In the genomic region with DNA sequence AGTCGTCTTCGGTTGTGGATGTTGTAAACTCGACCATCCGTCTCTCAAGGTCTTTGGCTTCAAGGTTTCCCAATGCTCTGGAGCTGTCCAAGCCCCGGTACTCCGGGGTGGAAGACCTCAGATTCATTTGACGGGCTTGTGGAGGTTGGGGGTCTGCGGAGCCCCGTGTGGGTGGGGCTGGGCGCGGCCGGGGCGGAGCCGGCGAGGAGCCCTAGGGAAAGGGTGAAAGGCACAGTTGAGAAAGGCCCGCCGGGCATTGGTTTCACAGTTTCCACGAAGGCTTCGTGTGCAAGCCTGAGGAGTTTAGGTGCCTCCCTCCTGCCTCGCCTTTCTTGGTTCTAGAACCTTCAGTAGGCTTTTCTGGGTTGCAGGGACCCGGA, we compare ENCODE assay signal across 2 cellular contexts.
TF ChIP-seq lines count a peak whose summit lies in the region.

No MANE protein-coding gene starts in this region.

TF ChIP-seq in GM12878, 131 proteins besides CTCF, POLR2A, EP300 and RAD21 (continued from another document and continues in another):
- TF ChIP-seq NBN (IDR thresholded peaks at IDR 0.05) (0 out of 2 replicates have a peak, but pooled peaks have one; percentile 3), TBL1XR1 (IDR thresholded peaks at IDR 0.05; ENCODE audit: low read depth, low read length) (no peak), RB1 (IDR thresholded peaks at IDR 0.05; ENCODE audit: borderline replicate concordance) (no peak), SPI1 (IDR thresholded peaks at IDR 0.05; ENCODE audit: borderline replicate concordance, insufficient read depth, low read depth, low read length) (no peak), RFX5 (IDR thresholded peaks at IDR 0.05; ENCODE audit: low read depth, low read length) (no peak), ASH2L (IDR thresholded peaks at IDR 0.05; ENCODE audit: borderline replicate concordance, low read depth) (peak; percentile 21; the same call in 1 of the 2 replicates), KDM1A (IDR thresholded peaks at IDR 0.05; ENCODE audit: borderline replicate concordance) (no peak)
- TF ChIP-seq, protein P1, sequence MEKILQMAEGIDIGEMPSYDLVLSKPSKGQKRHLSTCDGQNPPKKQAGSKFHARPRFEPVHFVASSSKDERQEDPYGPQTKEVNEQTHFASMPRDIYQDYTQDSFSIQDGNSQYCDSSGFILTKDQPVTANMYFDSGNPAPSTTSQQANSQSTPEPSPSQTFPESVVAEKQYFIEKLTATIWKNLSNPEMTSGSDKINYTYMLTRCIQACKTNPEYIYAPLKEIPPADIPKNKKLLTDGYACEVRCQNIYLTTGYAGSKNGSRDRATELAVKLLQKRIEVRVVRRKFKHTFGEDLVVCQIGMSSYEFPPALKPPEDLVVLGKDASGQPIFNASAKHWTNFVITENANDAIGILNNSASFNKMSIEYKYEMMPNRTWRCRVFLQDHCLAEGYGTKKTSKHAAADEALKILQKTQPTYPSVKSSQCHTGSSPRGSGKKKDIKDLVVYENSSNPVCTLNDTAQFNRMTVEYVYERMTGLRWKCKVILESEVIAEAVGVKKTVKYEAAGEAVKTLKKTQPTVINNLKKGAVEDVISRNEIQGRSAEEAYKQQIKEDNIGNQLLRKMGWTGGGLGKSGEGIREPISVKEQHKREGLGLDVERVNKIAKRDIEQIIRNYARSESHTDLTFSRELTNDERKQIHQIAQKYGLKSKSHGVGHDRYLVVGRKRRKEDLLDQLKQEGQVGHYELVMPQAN (conservative IDR thresholded peaks at IDR 0.05) = no peak
- TF ChIP-seq, protein P2, sequence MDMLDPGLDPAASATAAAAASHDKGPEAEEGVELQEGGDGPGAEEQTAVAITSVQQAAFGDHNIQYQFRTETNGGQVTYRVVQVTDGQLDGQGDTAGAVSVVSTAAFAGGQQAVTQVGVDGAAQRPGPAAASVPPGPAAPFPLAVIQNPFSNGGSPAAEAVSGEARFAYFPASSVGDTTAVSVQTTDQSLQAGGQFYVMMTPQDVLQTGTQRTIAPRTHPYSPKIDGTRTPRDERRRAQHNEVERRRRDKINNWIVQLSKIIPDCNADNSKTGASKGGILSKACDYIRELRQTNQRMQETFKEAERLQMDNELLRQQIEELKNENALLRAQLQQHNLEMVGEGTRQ (IDR thresholded peaks at IDR 0.05; ENCODE audit: borderline replicate concordance, low read depth, low read length) = no peak
- TF ChIP-seq, protein P3, sequence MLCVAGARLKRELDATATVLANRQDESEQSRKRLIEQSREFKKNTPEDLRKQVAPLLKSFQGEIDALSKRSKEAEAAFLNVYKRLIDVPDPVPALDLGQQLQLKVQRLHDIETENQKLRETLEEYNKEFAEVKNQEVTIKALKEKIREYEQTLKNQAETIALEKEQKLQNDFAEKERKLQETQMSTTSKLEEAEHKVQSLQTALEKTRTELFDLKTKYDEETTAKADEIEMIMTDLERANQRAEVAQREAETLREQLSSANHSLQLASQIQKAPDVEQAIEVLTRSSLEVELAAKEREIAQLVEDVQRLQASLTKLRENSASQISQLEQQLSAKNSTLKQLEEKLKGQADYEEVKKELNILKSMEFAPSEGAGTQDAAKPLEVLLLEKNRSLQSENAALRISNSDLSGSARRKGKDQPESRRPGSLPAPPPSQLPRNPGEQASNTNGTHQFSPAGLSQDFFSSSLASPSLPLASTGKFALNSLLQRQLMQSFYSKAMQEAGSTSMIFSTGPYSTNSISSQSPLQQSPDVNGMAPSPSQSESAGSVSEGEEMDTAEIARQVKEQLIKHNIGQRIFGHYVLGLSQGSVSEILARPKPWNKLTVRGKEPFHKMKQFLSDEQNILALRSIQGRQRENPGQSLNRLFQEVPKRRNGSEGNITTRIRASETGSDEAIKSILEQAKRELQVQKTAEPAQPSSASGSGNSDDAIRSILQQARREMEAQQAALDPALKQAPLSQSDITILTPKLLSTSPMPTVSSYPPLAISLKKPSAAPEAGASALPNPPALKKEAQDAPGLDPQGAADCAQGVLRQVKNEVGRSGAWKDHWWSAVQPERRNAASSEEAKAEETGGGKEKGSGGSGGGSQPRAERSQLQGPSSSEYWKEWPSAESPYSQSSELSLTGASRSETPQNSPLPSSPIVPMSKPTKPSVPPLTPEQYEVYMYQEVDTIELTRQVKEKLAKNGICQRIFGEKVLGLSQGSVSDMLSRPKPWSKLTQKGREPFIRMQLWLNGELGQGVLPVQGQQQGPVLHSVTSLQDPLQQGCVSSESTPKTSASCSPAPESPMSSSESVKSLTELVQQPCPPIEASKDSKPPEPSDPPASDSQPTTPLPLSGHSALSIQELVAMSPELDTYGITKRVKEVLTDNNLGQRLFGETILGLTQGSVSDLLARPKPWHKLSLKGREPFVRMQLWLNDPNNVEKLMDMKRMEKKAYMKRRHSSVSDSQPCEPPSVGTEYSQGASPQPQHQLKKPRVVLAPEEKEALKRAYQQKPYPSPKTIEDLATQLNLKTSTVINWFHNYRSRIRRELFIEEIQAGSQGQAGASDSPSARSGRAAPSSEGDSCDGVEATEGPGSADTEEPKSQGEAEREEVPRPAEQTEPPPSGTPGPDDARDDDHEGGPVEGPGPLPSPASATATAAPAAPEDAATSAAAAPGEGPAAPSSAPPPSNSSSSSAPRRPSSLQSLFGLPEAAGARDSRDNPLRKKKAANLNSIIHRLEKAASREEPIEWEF (IDR thresholded peaks at IDR 0.05; ENCODE audit: insufficient replicate concordance, low read depth, low read length) = no peak
- TF ChIP-seq, protein P4, sequence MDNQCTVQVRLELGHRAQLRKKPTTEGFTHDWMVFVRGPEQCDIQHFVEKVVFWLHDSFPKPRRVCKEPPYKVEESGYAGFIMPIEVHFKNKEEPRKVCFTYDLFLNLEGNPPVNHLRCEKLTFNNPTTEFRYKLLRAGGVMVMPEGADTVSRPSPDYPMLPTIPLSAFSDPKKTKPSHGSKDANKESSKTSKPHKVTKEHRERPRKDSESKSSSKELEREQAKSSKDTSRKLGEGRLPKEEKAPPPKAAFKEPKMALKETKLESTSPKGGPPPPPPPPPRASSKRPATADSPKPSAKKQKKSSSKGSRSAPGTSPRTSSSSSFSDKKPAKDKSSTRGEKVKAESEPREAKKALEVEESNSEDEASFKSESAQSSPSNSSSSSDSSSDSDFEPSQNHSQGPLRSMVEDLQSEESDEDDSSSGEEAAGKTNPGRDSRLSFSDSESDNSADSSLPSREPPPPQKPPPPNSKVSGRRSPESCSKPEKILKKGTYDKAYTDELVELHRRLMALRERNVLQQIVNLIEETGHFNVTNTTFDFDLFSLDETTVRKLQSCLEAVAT (IDR thresholded peaks at IDR 0.05) = peak; percentile 33; the same call in 1 of the 2 replicates
- TF ChIP-seq, protein P5, sequence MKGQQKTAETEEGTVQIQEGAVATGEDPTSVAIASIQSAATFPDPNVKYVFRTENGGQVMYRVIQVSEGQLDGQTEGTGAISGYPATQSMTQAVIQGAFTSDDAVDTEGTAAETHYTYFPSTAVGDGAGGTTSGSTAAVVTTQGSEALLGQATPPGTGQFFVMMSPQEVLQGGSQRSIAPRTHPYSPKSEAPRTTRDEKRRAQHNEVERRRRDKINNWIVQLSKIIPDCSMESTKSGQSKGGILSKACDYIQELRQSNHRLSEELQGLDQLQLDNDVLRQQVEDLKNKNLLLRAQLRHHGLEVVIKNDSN (IDR thresholded peaks at IDR 0.05; ENCODE audit: borderline replicate concordance, extremely low read length, insufficient read depth, low read depth, low read length) = no peak

TF ChIP-seq in liver, 16 proteins besides CTCF, POLR2A, EP300 and RAD21 (continued from another document):
- TF ChIP-seq, protein P6, sequence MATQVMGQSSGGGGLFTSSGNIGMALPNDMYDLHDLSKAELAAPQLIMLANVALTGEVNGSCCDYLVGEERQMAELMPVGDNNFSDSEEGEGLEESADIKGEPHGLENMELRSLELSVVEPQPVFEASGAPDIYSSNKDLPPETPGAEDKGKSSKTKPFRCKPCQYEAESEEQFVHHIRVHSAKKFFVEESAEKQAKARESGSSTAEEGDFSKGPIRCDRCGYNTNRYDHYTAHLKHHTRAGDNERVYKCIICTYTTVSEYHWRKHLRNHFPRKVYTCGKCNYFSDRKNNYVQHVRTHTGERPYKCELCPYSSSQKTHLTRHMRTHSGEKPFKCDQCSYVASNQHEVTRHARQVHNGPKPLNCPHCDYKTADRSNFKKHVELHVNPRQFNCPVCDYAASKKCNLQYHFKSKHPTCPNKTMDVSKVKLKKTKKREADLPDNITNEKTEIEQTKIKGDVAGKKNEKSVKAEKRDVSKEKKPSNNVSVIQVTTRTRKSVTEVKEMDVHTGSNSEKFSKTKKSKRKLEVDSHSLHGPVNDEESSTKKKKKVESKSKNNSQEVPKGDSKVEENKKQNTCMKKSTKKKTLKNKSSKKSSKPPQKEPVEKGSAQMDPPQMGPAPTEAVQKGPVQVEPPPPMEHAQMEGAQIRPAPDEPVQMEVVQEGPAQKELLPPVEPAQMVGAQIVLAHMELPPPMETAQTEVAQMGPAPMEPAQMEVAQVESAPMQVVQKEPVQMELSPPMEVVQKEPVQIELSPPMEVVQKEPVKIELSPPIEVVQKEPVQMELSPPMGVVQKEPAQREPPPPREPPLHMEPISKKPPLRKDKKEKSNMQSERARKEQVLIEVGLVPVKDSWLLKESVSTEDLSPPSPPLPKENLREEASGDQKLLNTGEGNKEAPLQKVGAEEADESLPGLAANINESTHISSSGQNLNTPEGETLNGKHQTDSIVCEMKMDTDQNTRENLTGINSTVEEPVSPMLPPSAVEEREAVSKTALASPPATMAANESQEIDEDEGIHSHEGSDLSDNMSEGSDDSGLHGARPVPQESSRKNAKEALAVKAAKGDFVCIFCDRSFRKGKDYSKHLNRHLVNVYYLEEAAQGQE (IDR thresholded peaks at IDR 0.05) = no peak
- TF ChIP-seq FOXA1 (IDR thresholded peaks at IDR 0.05) (no peak), EGR1 (IDR thresholded peaks at IDR 0.05; ENCODE audit: low read depth in 2 of 2) (no peak), FOXA2 (IDR thresholded peaks at IDR 0.05) (no peak), NR2F2 (IDR thresholded peaks at IDR 0.05) (no peak), RXRA (IDR thresholded peaks at IDR 0.05) (no peak), JUND (IDR thresholded peaks at IDR 0.05) (no peak), GABPA (IDR thresholded peaks at IDR 0.05 in 1 of 2, conservative IDR thresholded peaks at IDR 0.05 in 1 of 2) (no peak)
- TF ChIP-seq, protein P7, sequence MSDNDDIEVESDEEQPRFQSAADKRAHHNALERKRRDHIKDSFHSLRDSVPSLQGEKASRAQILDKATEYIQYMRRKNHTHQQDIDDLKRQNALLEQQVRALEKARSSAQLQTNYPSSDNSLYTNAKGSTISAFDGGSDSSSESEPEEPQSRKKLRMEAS (IDR thresholded peaks at IDR 0.05) = no peak
- TF ChIP-seq, protein P8, sequence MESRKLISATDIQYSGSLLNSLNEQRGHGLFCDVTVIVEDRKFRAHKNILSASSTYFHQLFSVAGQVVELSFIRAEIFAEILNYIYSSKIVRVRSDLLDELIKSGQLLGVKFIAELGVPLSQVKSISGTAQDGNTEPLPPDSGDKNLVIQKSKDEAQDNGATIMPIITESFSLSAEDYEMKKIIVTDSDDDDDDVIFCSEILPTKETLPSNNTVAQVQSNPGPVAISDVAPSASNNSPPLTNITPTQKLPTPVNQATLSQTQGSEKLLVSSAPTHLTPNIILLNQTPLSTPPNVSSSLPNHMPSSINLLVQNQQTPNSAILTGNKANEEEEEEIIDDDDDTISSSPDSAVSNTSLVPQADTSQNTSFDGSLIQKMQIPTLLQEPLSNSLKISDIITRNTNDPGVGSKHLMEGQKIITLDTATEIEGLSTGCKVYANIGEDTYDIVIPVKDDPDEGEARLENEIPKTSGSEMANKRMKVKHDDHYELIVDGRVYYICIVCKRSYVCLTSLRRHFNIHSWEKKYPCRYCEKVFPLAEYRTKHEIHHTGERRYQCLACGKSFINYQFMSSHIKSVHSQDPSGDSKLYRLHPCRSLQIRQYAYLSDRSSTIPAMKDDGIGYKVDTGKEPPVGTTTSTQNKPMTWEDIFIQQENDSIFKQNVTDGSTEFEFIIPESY (IDR thresholded peaks at IDR 0.05) = no peak
- TF ChIP-seq, protein P9, sequence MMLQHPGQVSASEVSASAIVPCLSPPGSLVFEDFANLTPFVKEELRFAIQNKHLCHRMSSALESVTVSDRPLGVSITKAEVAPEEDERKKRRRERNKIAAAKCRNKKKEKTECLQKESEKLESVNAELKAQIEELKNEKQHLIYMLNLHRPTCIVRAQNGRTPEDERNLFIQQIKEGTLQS (IDR thresholded peaks at IDR 0.05) = no peak
